In the genomic region with DNA sequence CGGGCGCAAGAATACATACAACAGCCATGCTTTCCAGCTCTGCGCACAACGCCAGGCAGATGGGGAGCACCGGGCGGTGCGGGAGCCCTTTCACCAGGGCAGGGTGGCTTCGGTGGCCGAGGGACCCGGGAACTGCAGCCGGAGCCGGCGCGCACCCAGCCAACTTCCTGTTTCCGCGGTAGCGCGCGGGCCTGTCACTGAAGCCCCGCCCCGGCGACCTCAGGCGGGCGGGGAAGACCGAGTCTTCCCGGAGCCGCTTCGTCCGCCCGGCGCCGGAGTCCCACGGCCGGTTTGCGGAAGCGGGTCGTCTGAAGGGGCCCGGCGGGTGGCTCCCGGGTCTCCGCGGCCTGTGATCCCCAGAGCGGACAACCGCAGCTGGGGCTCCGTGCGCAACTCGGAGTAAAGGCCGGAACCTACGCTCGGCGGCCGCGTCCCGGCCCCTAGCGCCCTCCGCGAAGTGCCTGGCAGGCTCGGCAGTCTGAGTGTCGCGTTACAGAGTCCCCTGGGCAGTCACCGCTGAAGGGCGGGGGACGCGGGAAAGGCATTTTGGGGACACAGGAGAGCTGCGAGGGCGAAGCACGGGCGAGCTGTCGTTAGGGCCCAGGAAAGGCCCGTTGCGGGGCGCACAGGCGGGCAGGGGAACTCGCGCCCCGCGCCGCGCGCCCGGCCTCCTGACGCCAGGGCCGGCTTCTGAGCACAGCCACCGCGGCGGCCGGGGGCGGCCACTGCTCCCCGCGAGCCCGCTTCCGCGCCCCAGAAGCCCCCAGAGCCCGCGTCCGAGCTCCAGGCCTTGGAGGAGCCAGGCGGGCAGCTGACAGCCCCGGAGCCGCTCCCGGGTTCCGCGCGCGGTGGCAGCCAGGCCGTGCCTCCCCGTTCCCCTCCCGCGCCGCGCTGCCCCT, we compare ENCODE assay signal across 8 cellular contexts. TPM values are rescaled to one million over a fixed set of nuclear protein-coding genes. Genes with fewer than 3 reads are reported as not detected.
DNase-seq lines count a peak whose midpoint lies in the region; ATAC-seq and TF ChIP-seq lines count a peak whose summit lies in the region.

A gene with protein sequence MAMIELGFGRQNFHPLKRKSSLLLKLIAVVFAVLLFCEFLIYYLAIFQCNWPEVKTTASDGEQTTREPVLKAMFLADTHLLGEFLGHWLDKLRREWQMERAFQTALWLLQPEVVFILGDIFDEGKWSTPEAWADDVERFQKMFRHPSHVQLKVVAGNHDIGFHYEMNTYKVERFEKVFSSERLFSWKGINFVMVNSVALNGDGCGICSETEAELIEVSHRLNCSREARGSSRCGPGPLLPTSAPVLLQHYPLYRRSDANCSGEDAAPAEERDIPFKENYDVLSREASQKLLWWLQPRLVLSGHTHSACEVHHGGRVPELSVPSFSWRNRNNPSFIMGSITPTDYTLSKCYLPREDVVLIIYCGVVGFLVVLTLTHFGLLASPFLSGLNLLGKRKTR (minus strand): TSS at position 136 of the 899 bp plus-strand sequence. CDS start 11,053 bp downstream, outside the sequence.

- H3K4me1 ChIP-seq in PC-9 (replicated peaks; ENCODE audit: insufficient read depth) (peaks cover 15% of the 10 kb centered on the region), muscle layer of colon (ENCODE audit: insufficient read depth, low read length) (peaks cover 7% of the 10 kb centered on the region)

- TF ChIP-seq POLR2A in erythroblast (IDR thresholded peaks at IDR 0.05; ENCODE audit: low read length), result peak; percentile 96

- peaks cover 11% of the 10 kb centered on the region; the same call in 1 of the 2 replicates for H3F3A ChIP-seq in PC-9 (ENCODE audit: insufficient read depth, low read depth)

- POLR2A ChIA-PET in PC-9 (lab: Charles Lee; ENCODE audit: unreplicated experiment), result interaction anchor here (0.5 to 0.7 kb wide), 2 partner anchors 54 to 73 kb away, joined by 3 to 4 read pairs; a partner anchor contains a TSS

- peak within 1 kb of the TSS; percentile 84 for H3K4me3 ChIP-seq in PC-9
- H3K4me3 ChIP-seq in muscle layer of colon (ENCODE audit: low read depth in 1 of 2, low read length in 2 of 2), result peak within 1 kb of the TSS; percentile 75 to 97

- H3K9me2 ChIP-seq in PC-9 (ENCODE audit: insufficient read depth), result no peaks in the 10 kb centered on the region

- ATAC-seq in GM21447 (IDR thresholded peaks at IDR 0.05; ENCODE audit: unreplicated experiment), result peak; percentile 76

- H3K36me3 ChIP-seq in PC-9 (ENCODE audit: low read depth) (peaks cover 7% of the 10 kb centered on the region; the same call in 1 of the 2 replicates), muscle layer of colon (ENCODE audit: insufficient read depth, low read length) (peaks cover 9% of the 10 kb centered on the region)

- TF ChIP-seq CTCF in PC-9 (conservative IDR thresholded peaks at IDR 0.05), result no peak

- H4K20me1 ChIP-seq in PC-9 (ENCODE audit: insufficient read depth), result no peaks in the 10 kb centered on the region

- TSS peak; percentile 92 for BruUV-seq in PC-9 (replicated peaks; lab: Mats Ljungman, UMichigan)

- H3K27ac ChIP-seq in PC-9, result peak within 1 kb of the TSS; percentile 72
- peak within 1 kb of the TSS; percentile 97 for H3K27ac ChIP-seq in muscle layer of colon (ENCODE audit: low read depth, low read length)

- 0 out of 2 replicates have a peak, but pooled peaks cover 9% of the 10 kb centered on the region for H3K79me2 ChIP-seq in PC-9 (ENCODE audit: low read depth)

- peak within 1 kb of the TSS; percentile 98 for H2AFZ ChIP-seq in PC-9

- intact Hi-C loops in PC-9 (cut with micrococcal nuclease; ENCODE audit: unreplicated experiment), result loop anchor here (1.0 to 10.0 kb wide), 4 partner anchors 38 to 104 kb away; a partner anchor contains a TSS

- DNase-seq in DMS 273 (lab: John Stamatoyannopoulos, UW; ENCODE audit: unreplicated experiment) (peak; percentile 95), HuH-7 (ENCODE audit: low spot score) (peak; percentile 97), PC-9 (peak; percentile 71 to 89), erythroblast (lab: John Stamatoyannopoulos, UW) (peak; percentile 95 to 97)
- DNase-seq in activated T-cell treated with anti-CD3 and anti-CD28 coated beads, Interleukin-2, amount 50 U/mL, for 1 hour, result peak; percentile 86
- peak; percentile 77 for DNase-seq in stimulated activated CD8-positive, alpha-beta memory T cell treated with anti-CD3 and anti-CD28 coated beads, Interleukin-7, amount 100 ng/mL, for 24 hours (ENCODE audit: low read depth)

- H3K9ac ChIP-seq in muscle layer of colon (ENCODE audit: low read length), result peak within 1 kb of the TSS; percentile 86

- H3K9me3 ChIP-seq in PC-9 (ENCODE audit: insufficient read depth, low read depth) (no peaks in the 10 kb centered on the region), muscle layer of colon (ENCODE audit: low read length) (no peaks in the 10 kb centered on the region)

- H3K27me3 ChIP-seq in PC-9 (ENCODE audit: insufficient read depth, low read depth) (no peaks in the 10 kb centered on the region), muscle layer of colon (ENCODE audit: control insufficient read depth in 1 of 2, insufficient read depth in 2 of 2, low read length in 2 of 2) (no peaks in the 10 kb centered on the region)

- CTCF ChIA-PET in PC-9 (lab: Charles Lee), result interaction anchor here (0.7 to 1.5 kb wide), 2 partner anchors 73 to 692 kb away, joined by 4 to 6 read pairs; a partner anchor contains a TSS

- H3K4me2 ChIP-seq in PC-9, result peak within 1 kb of the TSS; percentile 86

RNA-seq across cellular contexts. Expression of the gene that starts here (rescaled TPM):
- total RNA-seq in PC-9 (2021), result 40.7 and 54.9 TPM in 2 replicates

Comparison
In these comparisons a context has a peak if more than half of its experiments do, and no peak if none do; other contexts are left out.
1. Peak in every context shown above with its lines: DNase-seq, ATAC-seq, H3K4me3 ChIP-seq and H3K27ac ChIP-seq.